In genomic region chr19:1268392-1269064, GRCh38 we compare ENCODE assay signal across 8 cellular contexts. TPM values are rescaled to one million over a fixed set of nuclear protein-coding genes. Genes with fewer than 3 reads are reported as not detected.
DNase-seq lines count a peak whose midpoint lies in the region; ATAC-seq and TF ChIP-seq lines count a peak whose summit lies in the region.

No MANE protein-coding gene starts in this region.

- peaks cover 39% of the 10 kb centered on the region for H3K4me1 Mint-ChIP-seq in Calu3 (ENCODE audit: low read depth, unreplicated experiment)

- H3K4me3 ChIP-seq in RWPE2 (ENCODE audit: severe bottlenecking) (no peak overlapping the region), esophagus muscularis mucosa (peak overlapping the region; percentile 68 to 95 (median 86))

- H3K9me3 ChIP-seq in RWPE2 (ENCODE audit: severe bottlenecking) (no peaks in the 10 kb centered on the region), esophagus muscularis mucosa (no peaks in the 10 kb centered on the region)

- peak overlapping the region; percentile 92 for H3K4me3 Mint-ChIP-seq in Calu3 (ENCODE audit: low read depth, unreplicated experiment)

- ATAC-seq in RWPE2 (ENCODE audit: low read depth) (no peak), GM21825 (IDR thresholded peaks at IDR 0.05; ENCODE audit: unreplicated experiment) (no peak), GM21447 (IDR thresholded peaks at IDR 0.05; ENCODE audit: unreplicated experiment) (no peak), GM21526 (IDR thresholded peaks at IDR 0.05; ENCODE audit: low FRiP score, unreplicated experiment) (no peak)

- no peaks in the 10 kb centered on the region for H3K9me3 Mint-ChIP-seq in Calu3 (ENCODE audit: low read depth, unreplicated experiment)

- no peak for TF ChIP-seq POLR2A in esophagus muscularis mucosa (IDR thresholded peaks at IDR 0.05; ENCODE audit: low read depth)

- no peak for TF ChIP-seq EP300 in esophagus muscularis mucosa (IDR thresholded peaks at IDR 0.05)

- H3K27me3 ChIP-seq in RWPE2 (ENCODE audit: insufficient read depth, poor library complexity, severe bottlenecking) (no peaks in the 10 kb centered on the region), esophagus muscularis mucosa (no peaks in the 10 kb centered on the region)

- H3K27me3 Mint-ChIP-seq in Calu3 (ENCODE audit: unreplicated experiment), result no peaks in the 10 kb centered on the region

- peak overlapping the region; percentile 97 for H3K27ac ChIP-seq in RWPE2 (ENCODE audit: poor library complexity, severe bottlenecking)
- peak overlapping the region; percentile 97 to 100 (median 100) for H3K27ac ChIP-seq in esophagus muscularis mucosa (replicated peaks in 1 of 4)

- intact Hi-C loops in Calu3 (cut with micrococcal nuclease; ENCODE audit: unreplicated experiment), result no loop called here
- intact Hi-C loops in esophagus muscularis mucosa (cut with DNase I), result no loop called here
- intact Hi-C loops in posterior vena cava (cut with DNase I), result no loop called here

- 46% methylated on average over 25 of the region's 34 CpGs for WGBS in esophagus muscularis mucosa

- H3K4me1 ChIP-seq in RWPE2 (ENCODE audit: insufficient read depth, poor library complexity, severe bottlenecking), result peaks cover 7% of the 10 kb centered on the region
- H3K4me1 ChIP-seq in esophagus muscularis mucosa, result peaks cover 78 to 86% (median 81%) of the 10 kb centered on the region in 4 donors

- DNase-seq in Calu3 (no peak), RWPE2 (ENCODE audit: low spot score) (no peak), esophagus muscularis mucosa (ENCODE audit: extremely low spot score) (no peak), posterior vena cava (ENCODE audit: low spot score) (peak; percentile 85)
- no peak for DNase-seq in stimulated activated CD4-positive, alpha-beta T cell treated with anti-CD3 and anti-CD28 coated beads, Interleukin-2, amount 100 ng/mL, for 24 hours

- peak overlapping the region; percentile 88 for H3K27ac Mint-ChIP-seq in Calu3 (ENCODE audit: unreplicated experiment)

- H3K36me3 Mint-ChIP-seq in Calu3 (ENCODE audit: insufficient read depth, unreplicated experiment), result peaks cover 76% of the 10 kb centered on the region

- BruUV-seq in Calu3 (replicated peaks; lab: Mats Ljungman, UMichigan), result no TSS peak

- TF ChIP-seq CTCF in Calu3 (IDR thresholded peaks at IDR 0.05; ENCODE audit: unreplicated experiment), result no peak
- TF ChIP-seq CTCF in RWPE2 (IDR thresholded peaks at IDR 0.05; ENCODE audit: poor library complexity, severe bottlenecking), result no peak
- no peak for TF ChIP-seq CTCF in esophagus muscularis mucosa (IDR thresholded peaks at IDR 0.05)

- H3K36me3 ChIP-seq in RWPE2 (ENCODE audit: low read depth) (peaks cover 37% of the 10 kb centered on the region), esophagus muscularis mucosa (peaks cover 19 to 31% (median 29%) of the 10 kb centered on the region in 4 donors)

- CTCF ChIA-PET in Calu3 (lab: Charles Lee), result interaction anchor here (0.6 to 1.6 kb wide), 2 partner anchors 24 to 342 kb away, joined by 4 to 37 read pairs; no protein-coding TSS in a partner anchor

RNA-seq across cellular contexts. Expression of gene CIRBP, which starts 0.6 kb away (rescaled TPM):
- total RNA-seq in Calu3 (2022) (102 and 112 TPM in 2 replicates), esophagus muscularis mucosa (100 to 1,000 TPM; 236 to 601 (median 429) TPM), posterior vena cava (100 to 1,000 TPM; 447 to 636 TPM)

RNA-seq across cellular contexts. Expression of gene FAM174C, which starts 6.8 kb away (rescaled TPM):
- total RNA-seq in Calu3 (2022) (32.9 and 34.4 TPM in 2 replicates), esophagus muscularis mucosa (10 to 100 TPM; 24.9 to 58.9 (median 43.6) TPM), posterior vena cava (10 to 100 TPM; 25.2 to 27.2 TPM)

RNA-seq across cellular contexts. Expression of gene EFNA2, which starts 17.1 kb away (rescaled TPM):
- total RNA-seq in Calu3 (2022) (0.90 and 0.95 TPM in 2 replicates), esophagus muscularis mucosa (not detected), posterior vena cava (not detected)

RNA-seq across cellular contexts. Expression of gene MIDN, which starts 20.1 kb away (rescaled TPM):
- 61.8 and 72.4 TPM in 2 replicates for total RNA-seq in Calu3 (2022)
- total RNA-seq in esophagus muscularis mucosa, result 10 to 100 TPM; 20.3 to 72.2 (median 31.8) TPM
- 10 to 100 TPM; 76.5 to 86.3 TPM for total RNA-seq in posterior vena cava

RNA-seq across cellular contexts. Expression of gene ATP5F1D, which starts 27.0 kb away (rescaled TPM):
- total RNA-seq in Calu3 (2022) (86.6 and 91.8 TPM in 2 replicates), esophagus muscularis mucosa (100 to 1,000 TPM in 2 of 4 donors, 10 to 100 TPM in 2; 77.5 to 140 (median 109) TPM), posterior vena cava (100 to 1,000 TPM; 125 to 137 TPM)
